8 cellular contexts compared by ENCODE assay signal in the genomic region with DNA sequence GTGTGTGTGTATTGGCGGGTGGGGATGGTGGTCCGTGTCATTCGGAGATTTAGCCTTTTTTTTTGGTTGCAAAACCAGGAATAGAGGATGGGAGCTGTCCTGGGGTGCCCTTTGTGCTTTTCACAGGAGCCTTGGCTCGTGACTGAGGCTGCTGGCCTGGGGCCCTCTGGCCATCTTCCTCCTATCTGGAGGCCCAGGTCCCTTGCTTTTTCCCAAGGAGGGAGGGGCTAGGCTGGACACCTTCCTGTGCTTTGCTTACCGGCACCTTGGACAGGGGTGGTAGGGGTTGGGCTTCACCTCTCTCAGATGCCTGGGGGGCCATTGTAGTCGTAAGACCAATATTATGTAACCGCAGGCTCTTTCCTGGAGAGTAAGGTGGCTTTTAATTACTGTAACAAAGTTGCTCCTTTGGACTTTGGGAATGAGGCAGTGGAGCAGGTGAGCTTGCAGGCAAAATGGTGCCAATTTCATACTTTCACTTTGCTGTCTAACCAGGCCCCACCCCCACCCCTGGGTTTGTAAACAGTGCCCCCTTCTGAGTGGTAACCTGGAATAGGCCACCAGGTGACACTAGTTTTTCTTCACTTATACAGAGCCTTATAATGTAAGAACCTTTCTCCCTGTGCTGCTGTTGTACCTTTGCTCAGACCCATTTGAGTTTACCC. TPM values are rescaled to one million over a fixed set of nuclear protein-coding genes. Genes with fewer than 3 reads are reported as not detected.
DNase-seq lines count a peak whose midpoint lies in the region; ATAC-seq and TF ChIP-seq lines count a peak whose summit lies in the region.

No MANE protein-coding gene starts in this region.

- peak; percentile 6 for ATAC-seq in HG03565 (IDR thresholded peaks at IDR 0.05; ENCODE audit: unreplicated experiment)
- ATAC-seq in activated naive CD8-positive, alpha-beta T cell treated with anti-CD3 and anti-CD28 coated beads, Interleukin-2, amount 50 U/mL, for 24 hours = peak; percentile 16
- ATAC-seq in right cardiac atrium = peak; percentile 9 to 16
- ATAC-seq in HG03457 (IDR thresholded peaks at IDR 0.05; ENCODE audit: unreplicated experiment) = no peak
- no peak for ATAC-seq in HG03521 (IDR thresholded peaks at IDR 0.05; ENCODE audit: unreplicated experiment)

- peaks cover 48% of the 10 kb centered on the region for H3K4me1 Mint-ChIP-seq in activated naive CD8-positive, alpha-beta T cell treated with anti-CD3 and anti-CD28 coated beads, Interleukin-2, amount 50 U/mL, for 24 hours

- H3K27ac ChIP-seq in right cardiac atrium (ENCODE audit: low read length) (peak overlapping the region; percentile 65), sigmoid colon (peak overlapping the region; percentile 93 to 99 (median 98))

- no peaks in the 10 kb centered on the region for H3K9me3 Mint-ChIP-seq in activated naive CD8-positive, alpha-beta T cell treated with anti-CD3 and anti-CD28 coated beads, Interleukin-2, amount 50 U/mL, for 24 hours

- TF ChIP-seq CTCF in sigmoid colon (IDR thresholded peaks at IDR 0.05) = no peak

- H3K36me3 Mint-ChIP-seq in activated naive CD8-positive, alpha-beta T cell treated with anti-CD3 and anti-CD28 coated beads, Interleukin-2, amount 50 U/mL, for 24 hours (ENCODE audit: low read depth) = peaks cover 41% of the 10 kb centered on the region

- no peak for TF ChIP-seq POLR2A in sigmoid colon (IDR thresholded peaks at IDR 0.05)

- TF ChIP-seq EP300 in sigmoid colon (IDR thresholded peaks at IDR 0.05) = no peak

- peak overlapping the region; percentile 86 for H3K4me3 Mint-ChIP-seq in activated naive CD8-positive, alpha-beta T cell treated with anti-CD3 and anti-CD28 coated beads, Interleukin-2, amount 50 U/mL, for 24 hours

- H3K4me1 ChIP-seq in right cardiac atrium (ENCODE audit: control insufficient read depth, insufficient read depth, low read length) = peaks cover 7% of the 10 kb centered on the region
- H3K4me1 ChIP-seq in sigmoid colon = peaks cover 0 to 58% (median 49%) of the 10 kb centered on the region in 4 donors

- peak overlapping the region; percentile 91 for H3K4me3 ChIP-seq in right cardiac atrium (ENCODE audit: low read length)
- peak overlapping the region; percentile 80 to 99 (median 98) for H3K4me3 ChIP-seq in sigmoid colon

- peak overlapping the region; percentile 72 for H3K27ac Mint-ChIP-seq in activated naive CD8-positive, alpha-beta T cell treated with anti-CD3 and anti-CD28 coated beads, Interleukin-2, amount 50 U/mL, for 24 hours

- DNase-seq in Caki2 (ENCODE audit: low read depth) = peak; percentile 40
- DNase-seq in RKO (ENCODE audit: low spot score) = peak; percentile 21
- DNase-seq in activated naive CD8-positive, alpha-beta T cell treated with anti-CD3 and anti-CD28 coated beads, Interleukin-2, amount 50 U/mL, for 24 hours = peak; percentile 41
- DNase-seq in right cardiac atrium = peak; percentile 48 to 81 (median 80)
- peak; percentile 85 for DNase-seq in sigmoid colon

- peaks cover 5 to 25% (median 13%) of the 10 kb centered on the region in 4 donors for H3K36me3 ChIP-seq in sigmoid colon

- in situ Hi-C loops in Caki2 (cut with HindIII; ENCODE audit: low pct_unique_long_range_greater_than_20kb, low sequenced_read_pairs) = no loop called here

- H3K9me3 ChIP-seq in right cardiac atrium (ENCODE audit: control insufficient read depth, low read length) (no peaks in the 10 kb centered on the region), sigmoid colon (no peaks in the 10 kb centered on the region)

- no peaks in the 10 kb centered on the region for H3K27me3 ChIP-seq in right cardiac atrium (ENCODE audit: control insufficient read depth, insufficient read depth)
- no peaks in the 10 kb centered on the region for H3K27me3 ChIP-seq in sigmoid colon

- whole genome bisulfite sequencing in right cardiac atrium = under 1% methylated on average over 7 of the region's 7 CpGs
- WGBS in sigmoid colon, 2 donors = 0 to 1% methylated on average over 7 of the region's 7 CpGs

- intact Hi-C loops in right cardiac atrium (cut with DNase I) = loop anchor here (5.0 to 10.0 kb wide), 4 partner anchors 77 to 230 kb away; partner anchors contain the start of genes SRSF1 (in 4 of the 4) and MRPS23 (in 1 of the 4)
- intact Hi-C loops in sigmoid colon (cut with DNase I) = loop anchor here (1.0 to 10.0 kb wide), 3 partner anchors 77 to 970 kb away; partner anchors contain the start of genes MRPS23 and SRSF1

- H3K27me3 Mint-ChIP-seq in activated naive CD8-positive, alpha-beta T cell treated with anti-CD3 and anti-CD28 coated beads, Interleukin-2, amount 50 U/mL, for 24 hours = peaks cover 5% of the 10 kb centered on the region

RNA-seq across cellular contexts. Expression of gene DYNLL2, which starts 1.2 kb away (rescaled TPM):
- total RNA-seq in Caki2 (2014; rRNA removed; shearing (Covaris generic); ENCODE audit: low replicate concordance) = 7.4 and 9.4 TPM in 2 replicates
- total RNA-seq in right cardiac atrium (10 to 100 TPM; 58.1 to 73.0 (median 67.4) TPM), sigmoid colon (10 to 100 TPM; 19.4 to 28.9 (median 22.8) TPM)
- polyA plus RNA-seq in right cardiac atrium (73.4 TPM), sigmoid colon (10 to 100 TPM; 26.4 to 44.9 (median 32.1) TPM)

Comparison
In these comparisons a context has a peak if more than half of its experiments do, and no peak if none do; other contexts are left out.
1. DNase-seq: peak in every context shown above with its lines; median percentile 85 in sigmoid colon; 80 in right cardiac atrium; 41 in activated naive CD8-positive, alpha-beta T cell treated with anti-CD3 and anti-CD28 coated beads, Interleukin-2, amount 50 U/mL, for 24 hours; 40 in Caki2; 21 in RKO.
2. ATAC-seq: peak in HG03565 (single experiment), activated naive CD8-positive, alpha-beta T cell treated with anti-CD3 and anti-CD28 coated beads, Interleukin-2, amount 50 U/mL, for 24 hours (single experiment) and right cardiac atrium (2 of 2); none in HG03457 (single experiment) and HG03521 (single experiment).